ENCODE assay signal across 22 cellular contexts in genomic region chr10:123474700-123475099, GRCh38.
DNase-seq lines count a peak whose midpoint lies in the region; ATAC-seq and TF ChIP-seq lines count a peak whose summit lies in the region.
"Had no signal": no experiment of that assay in that cellular context is flagged by ENCODE, and none has a peak within 500 bp of the region (broad histone marks: within the 10 kb centered on the region; RNA-seq: fewer than 3 reads in every experiment).

No MANE protein-coding gene starts in this region.

- in situ Hi-C loops in Panc1 (cut with HindIII; ENCODE audit: low pct_unique_long_range_greater_than_20kb, low sequenced_read_pairs): no loop called here

- TF ChIP-seq CTCF in Panc1 (IDR thresholded peaks at IDR 0.05): no peak
- TF ChIP-seq CTCF in nephron progenitor cell (IDR thresholded peaks at IDR 0.05): no peak

- H4K8ac ChIP-seq in trophoblast cell (ENCODE audit: low read depth, low read length): no peak overlapping the region

- CTCF ChIA-PET in Panc1 (lab: Charles Lee): no interaction called here
- CTCF ChIA-PET in activated CD8-positive, alpha-beta memory T cell treated with anti-CD3 and anti-CD28 coated beads, Interleukin-2, amount 10 ng/mL, durations not matched to agents 7 days and 5 days (lab: Charles Lee): no interaction called here

- H3K27me3 Mint-ChIP-seq in nephron progenitor cell (ENCODE audit: low read depth, poor library complexity): peaks cover 39% of the 10 kb centered on the region
- peaks cover 12% of the 10 kb centered on the region for H3K27me3 Mint-ChIP-seq in activated CD8-positive, alpha-beta memory T cell treated with anti-CD3 and anti-CD28 coated beads, Interleukin-2, amount 10 ng/mL, durations not matched to agents 7 days and 5 days

- H3K79me2 ChIP-seq in trophoblast cell (ENCODE audit: control insufficient read depth, insufficient read depth, low read length, poor library complexity): no peaks in the 10 kb centered on the region

- no peak overlapping the region for H3K14ac ChIP-seq in trophoblast cell (ENCODE audit: low read length)

- no peaks in the 10 kb centered on the region for H3K9me3 ChIP-seq in Panc1 (ENCODE audit: control insufficient read depth, insufficient read depth, low read depth, low read length)
- H3K9me3 ChIP-seq in trophoblast cell (ENCODE audit: insufficient read depth, low read depth, low read length): no peaks in the 10 kb centered on the region
- H3K9me3 ChIP-seq: BE2C, BLaER1 had no signal

- H3K36me3 ChIP-seq in Panc1 (ENCODE audit: control insufficient read depth, insufficient read depth, low read length): no peaks in the 10 kb centered on the region
- H3K36me3 ChIP-seq in trophoblast cell (ENCODE audit: control insufficient read depth in 1 of 2, insufficient read depth in 2 of 2, low read length in 2 of 2): no peaks in the 10 kb centered on the region
- H3K36me3 ChIP-seq: BE2C, BLaER1 had no signal

- H3K27me3 ChIP-seq in Panc1 (ENCODE audit: control insufficient read depth, insufficient read depth, low read length) (peaks cover 28% of the 10 kb centered on the region), trophoblast cell (ENCODE audit: insufficient read depth, low read length) (no peaks in the 10 kb centered on the region)
- H3K27me3 ChIP-seq: BE2C, BLaER1 had no signal

- ATAC-seq in Panc1: peak; percentile 47; the same call in 1 of the 2 replicates
- ATAC-seq in activated CD8-positive, alpha-beta memory T cell treated with anti-CD3 and anti-CD28 coated beads, Interleukin-2, amount 10 ng/mL, durations not matched to agents 7 days and 5 days: no peak

- peak overlapping the region; percentile 16 for H2BK12ac ChIP-seq in trophoblast cell (ENCODE audit: low read length)

- no peak overlapping the region for H3K23ac ChIP-seq in trophoblast cell (ENCODE audit: low read length)

- H4K91ac ChIP-seq in trophoblast cell (ENCODE audit: low read depth, low read length): no peak overlapping the region

- intact Hi-C loops in Panc1 (cut with micrococcal nuclease; ENCODE audit: unreplicated experiment): no loop called here

- no peaks in the 10 kb centered on the region for H3K36me3 Mint-ChIP-seq in nephron progenitor cell (ENCODE audit: low read depth)
- no peaks in the 10 kb centered on the region for H3K36me3 Mint-ChIP-seq in activated CD8-positive, alpha-beta memory T cell treated with anti-CD3 and anti-CD28 coated beads, Interleukin-2, amount 10 ng/mL, durations not matched to agents 7 days and 5 days
- H3K36me3 Mint-ChIP-seq: CD4-positive, alpha-beta memory T cell; CD4-positive, CD25-positive, alpha-beta regulatory T cell; CD8-positive, alpha-beta memory T cell had no signal

- H2AFZ ChIP-seq in trophoblast cell (ENCODE audit: insufficient read depth, low read length, poor library complexity): no peak overlapping the region

- H2BK5ac ChIP-seq in trophoblast cell (ENCODE audit: low read depth, low read length, poor library complexity): no peak overlapping the region

- no peak overlapping the region for H2BK120ac ChIP-seq in trophoblast cell (ENCODE audit: insufficient read depth, low read length, poor library complexity)

- H4K12ac ChIP-seq in trophoblast cell (ENCODE audit: low read depth, low read length): no peak overlapping the region

- no peak overlapping the region for H3K9ac ChIP-seq in trophoblast cell (ENCODE audit: low read length)
- H3K9ac ChIP-seq: BLaER1 had no signal

- no TSS peak for BruUV-seq in Panc1 (replicated peaks; lab: Mats Ljungman, UMichigan)

- H3K4me1 ChIP-seq in Panc1 (ENCODE audit: control insufficient read depth, insufficient read depth, low read length) (no peaks in the 10 kb centered on the region), trophoblast cell (ENCODE audit: control insufficient read depth in 1 of 2, insufficient read depth in 2 of 2, low read length in 2 of 2) (peaks cover 7 to 20% of the 10 kb centered on the region in 2 experiments)
- H3K4me1 ChIP-seq: BE2C had no signal

- POLR2A ChIA-PET in Panc1 (lab: Charles Lee): no interaction called here

- peak overlapping the region; percentile 49 for H3K27ac Mint-ChIP-seq in nephron progenitor cell
- no peak overlapping the region for H3K27ac Mint-ChIP-seq in activated CD8-positive, alpha-beta memory T cell treated with anti-CD3 and anti-CD28 coated beads, Interleukin-2, amount 10 ng/mL, durations not matched to agents 7 days and 5 days
- H3K27ac Mint-ChIP-seq: CD14-positive monocyte; CD4-positive, alpha-beta memory T cell; CD4-positive, CD25-positive, alpha-beta regulatory T cell; CD8-positive, alpha-beta memory T cell had no signal

- H3K9me3 Mint-ChIP-seq in nephron progenitor cell: no peaks in the 10 kb centered on the region
- H3K9me3 Mint-ChIP-seq in activated CD8-positive, alpha-beta memory T cell treated with anti-CD3 and anti-CD28 coated beads, Interleukin-2, amount 10 ng/mL, durations not matched to agents 7 days and 5 days (ENCODE audit: low read depth): no peaks in the 10 kb centered on the region
- H3K9me3 Mint-ChIP-seq: CD4-positive, alpha-beta memory T cell; CD4-positive, CD25-positive, alpha-beta regulatory T cell had no signal

- peaks cover 10% of the 10 kb centered on the region for H3K79me1 ChIP-seq in trophoblast cell (ENCODE audit: low read length)

- no peak overlapping the region for H3K18ac ChIP-seq in trophoblast cell (ENCODE audit: low read length)

- H3K4me3 ChIP-seq in Panc1 (ENCODE audit: low read depth in 2 of 2, low read length in 2 of 2): no peak overlapping the region
- H3K4me3 ChIP-seq in trophoblast cell (ENCODE audit: low read depth, low read length): no peak overlapping the region
- H3K4me3 ChIP-seq: BLaER1 had no signal

- no peak overlapping the region for H3K4me2 ChIP-seq in trophoblast cell (ENCODE audit: low read length)

- no peak overlapping the region for H3K4me3 Mint-ChIP-seq in nephron progenitor cell
- no peak overlapping the region for H3K4me3 Mint-ChIP-seq in activated CD8-positive, alpha-beta memory T cell treated with anti-CD3 and anti-CD28 coated beads, Interleukin-2, amount 10 ng/mL, durations not matched to agents 7 days and 5 days
- H3K4me3 Mint-ChIP-seq: CD14-positive monocyte; CD4-positive, alpha-beta memory T cell; CD4-positive, CD25-positive, alpha-beta regulatory T cell; CD8-positive, alpha-beta memory T cell had no signal

- H3K27ac ChIP-seq in Panc1 (ENCODE audit: low read length) (no peak overlapping the region), trophoblast cell (ENCODE audit: low read depth, low read length) (no peak overlapping the region)
- H3K27ac ChIP-seq: BLaER1 had no signal

- no peak for DNase-seq in Panc1 (ENCODE audit: low read depth, low spot score)
- peak; percentile 74 for DNase-seq in ecto neural progenitor cell (ENCODE audit: low spot score)
- peak; percentile 67 for DNase-seq in nephron progenitor cell
- no peak for DNase-seq in trophoblast cell
- no peak for DNase-seq in activated CD4-positive, CD25-positive, alpha-beta regulatory T cell (lab: John Stamatoyannopoulos, UW)
- no peak for DNase-seq in activated CD4-positive, alpha-beta T cell treated with anti-CD3 and anti-CD28 coated beads for 1 hour
- no peak for DNase-seq in activated CD8-positive, alpha-beta memory T cell treated with anti-CD3 and anti-CD28 coated beads, Interleukin-2, amount 10 ng/mL, durations not matched to agents 7 days and 5 days
- DNase-seq: 8988T; ACHN; BE2C; C1 segment of cervical spinal cord; CD4-positive, alpha-beta memory T cell; CD4-positive, CD25-positive, alpha-beta regulatory T cell; CD8-positive, alpha-beta memory T cell; COR-L47; DMS 273 treated with DMSO at 0.1 percent for 48 hours; DMS153; DMS53; DMS79 treated with DMSO at 0.1 percent for 48 hours; GF-D8 had no signal

- H3K4me1 Mint-ChIP-seq in nephron progenitor cell: peaks cover 58% of the 10 kb centered on the region
- no peaks in the 10 kb centered on the region for H3K4me1 Mint-ChIP-seq in activated CD8-positive, alpha-beta memory T cell treated with anti-CD3 and anti-CD28 coated beads, Interleukin-2, amount 10 ng/mL, durations not matched to agents 7 days and 5 days
- H3K4me1 Mint-ChIP-seq: CD4-positive, alpha-beta memory T cell; CD4-positive, CD25-positive, alpha-beta regulatory T cell; CD8-positive, alpha-beta memory T cell had no signal

- H2AK5ac ChIP-seq in trophoblast cell (ENCODE audit: low read length): peak overlapping the region; percentile 68

- no CpG with 5 or more reads among the region's 4 CpGs for WGBS in trophoblast cell (ENCODE audit: extremely low coverage, insufficient coverage, insufficient read length)

- no peak overlapping the region for H3K4ac ChIP-seq in trophoblast cell (ENCODE audit: low read depth, low read length)

Comparison
In these comparisons a context has a peak if more than half of its experiments do, and no peak if none do; other contexts are left out.
1. DNase-seq: peak in ecto neural progenitor cell (single experiment) and nephron progenitor cell (single experiment); none in Panc1 (single experiment), trophoblast cell (0 of 2), activated CD4-positive, CD25-positive, alpha-beta regulatory T cell (0 of 4), activated CD4-positive, alpha-beta T cell treated with anti-CD3 and anti-CD28 coated beads for 1 hour (single experiment) and activated CD8-positive, alpha-beta memory T cell treated with anti-CD3 and anti-CD28 coated beads, Interleukin-2, amount 10 ng/mL, durations not matched to agents 7 days and 5 days (single experiment).